ENCODE assay signal across 1 cellular context in the genomic region with DNA sequence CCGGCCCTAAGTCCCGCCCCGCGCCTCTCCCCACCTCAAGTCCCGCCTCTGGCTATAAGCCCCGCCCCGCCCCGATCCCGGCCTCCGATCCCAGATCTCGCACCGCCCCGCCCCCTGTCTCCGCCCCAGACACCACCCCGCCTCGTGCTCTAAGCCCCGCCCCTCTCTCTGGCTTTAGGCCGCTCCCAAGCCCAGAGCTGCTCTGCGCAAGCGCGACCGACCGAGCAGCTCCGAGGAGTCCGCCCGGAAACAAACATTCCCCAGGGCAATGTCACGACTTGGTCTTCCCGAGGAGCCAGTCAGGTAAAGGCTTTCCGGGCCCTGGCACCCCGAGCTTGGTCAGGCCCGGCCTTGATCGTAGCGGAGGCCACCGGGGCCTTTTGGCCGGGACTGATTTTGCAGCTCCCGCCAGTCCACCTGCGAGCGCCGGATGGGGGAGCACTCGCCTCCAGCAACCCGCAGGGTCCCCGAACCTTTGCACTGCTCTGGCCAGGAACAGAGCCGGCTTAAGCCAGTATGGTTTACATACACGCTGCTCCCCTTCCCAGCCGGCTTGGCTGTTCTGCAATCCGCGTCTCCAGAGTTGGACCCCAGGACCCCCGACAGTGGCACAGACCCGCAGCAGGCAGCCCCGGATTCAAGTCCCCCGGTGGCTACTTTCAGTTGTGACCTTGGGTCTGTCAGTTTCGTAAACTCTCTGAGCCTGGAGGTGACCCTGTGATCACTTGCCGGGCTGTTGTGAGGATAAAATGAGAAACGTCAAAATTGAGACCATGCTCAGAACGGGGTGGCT.
A peak's percentile ranks its signal among the peaks of the same experiment; 100 is the strongest.
TF ChIP-seq lines count a peak whose summit lies in the region.

A gene (plus strand): TSS at position 200 of the 793 bp plus-strand sequence. CDS start 69 bp downstream, at position 269.

TF ChIP-seq in K562, 482 proteins besides CTCF, POLR2A, EP300 and RAD21 (continued from another document and continues in another):
- TF ChIP-seq, protein P1, sequence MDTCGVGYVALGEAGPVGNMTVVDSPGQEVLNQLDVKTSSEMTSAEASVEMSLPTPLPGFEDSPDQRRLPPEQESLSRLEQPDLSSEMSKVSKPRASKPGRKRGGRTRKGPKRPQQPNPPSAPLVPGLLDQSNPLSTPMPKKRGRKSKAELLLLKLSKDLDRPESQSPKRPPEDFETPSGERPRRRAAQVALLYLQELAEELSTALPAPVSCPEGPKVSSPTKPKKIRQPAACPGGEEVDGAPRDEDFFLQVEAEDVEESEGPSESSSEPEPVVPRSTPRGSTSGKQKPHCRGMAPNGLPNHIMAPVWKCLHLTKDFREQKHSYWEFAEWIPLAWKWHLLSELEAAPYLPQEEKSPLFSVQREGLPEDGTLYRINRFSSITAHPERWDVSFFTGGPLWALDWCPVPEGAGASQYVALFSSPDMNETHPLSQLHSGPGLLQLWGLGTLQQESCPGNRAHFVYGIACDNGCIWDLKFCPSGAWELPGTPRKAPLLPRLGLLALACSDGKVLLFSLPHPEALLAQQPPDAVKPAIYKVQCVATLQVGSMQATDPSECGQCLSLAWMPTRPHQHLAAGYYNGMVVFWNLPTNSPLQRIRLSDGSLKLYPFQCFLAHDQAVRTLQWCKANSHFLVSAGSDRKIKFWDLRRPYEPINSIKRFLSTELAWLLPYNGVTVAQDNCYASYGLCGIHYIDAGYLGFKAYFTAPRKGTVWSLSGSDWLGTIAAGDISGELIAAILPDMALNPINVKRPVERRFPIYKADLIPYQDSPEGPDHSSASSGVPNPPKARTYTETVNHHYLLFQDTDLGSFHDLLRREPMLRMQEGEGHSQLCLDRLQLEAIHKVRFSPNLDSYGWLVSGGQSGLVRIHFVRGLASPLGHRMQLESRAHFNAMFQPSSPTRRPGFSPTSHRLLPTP (IDR thresholded peaks at IDR 0.05; ENCODE audit: borderline replicate concordance, extremely low read depth, insufficient read length) = no peak
- TF ChIP-seq, protein P2, sequence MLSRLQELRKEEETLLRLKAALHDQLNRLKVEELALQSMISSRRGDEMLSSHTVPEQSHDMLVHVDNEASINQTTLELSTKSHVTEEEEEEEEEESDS (CRISPR knock-in tag; IDR thresholded peaks at IDR 0.05) = no peak
- TF ChIP-seq SLC30A9 (CRISPR knock-in tag; IDR thresholded peaks at IDR 0.05) = no peak
- TF ChIP-seq, protein P3, sequence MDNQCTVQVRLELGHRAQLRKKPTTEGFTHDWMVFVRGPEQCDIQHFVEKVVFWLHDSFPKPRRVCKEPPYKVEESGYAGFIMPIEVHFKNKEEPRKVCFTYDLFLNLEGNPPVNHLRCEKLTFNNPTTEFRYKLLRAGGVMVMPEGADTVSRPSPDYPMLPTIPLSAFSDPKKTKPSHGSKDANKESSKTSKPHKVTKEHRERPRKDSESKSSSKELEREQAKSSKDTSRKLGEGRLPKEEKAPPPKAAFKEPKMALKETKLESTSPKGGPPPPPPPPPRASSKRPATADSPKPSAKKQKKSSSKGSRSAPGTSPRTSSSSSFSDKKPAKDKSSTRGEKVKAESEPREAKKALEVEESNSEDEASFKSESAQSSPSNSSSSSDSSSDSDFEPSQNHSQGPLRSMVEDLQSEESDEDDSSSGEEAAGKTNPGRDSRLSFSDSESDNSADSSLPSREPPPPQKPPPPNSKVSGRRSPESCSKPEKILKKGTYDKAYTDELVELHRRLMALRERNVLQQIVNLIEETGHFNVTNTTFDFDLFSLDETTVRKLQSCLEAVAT (IDR thresholded peaks at IDR 0.05) = no peak
- TF ChIP-seq DDX20 (tag; IDR thresholded peaks at IDR 0.05; ENCODE audit: low read depth) = no peak
- TF ChIP-seq, protein P4, sequence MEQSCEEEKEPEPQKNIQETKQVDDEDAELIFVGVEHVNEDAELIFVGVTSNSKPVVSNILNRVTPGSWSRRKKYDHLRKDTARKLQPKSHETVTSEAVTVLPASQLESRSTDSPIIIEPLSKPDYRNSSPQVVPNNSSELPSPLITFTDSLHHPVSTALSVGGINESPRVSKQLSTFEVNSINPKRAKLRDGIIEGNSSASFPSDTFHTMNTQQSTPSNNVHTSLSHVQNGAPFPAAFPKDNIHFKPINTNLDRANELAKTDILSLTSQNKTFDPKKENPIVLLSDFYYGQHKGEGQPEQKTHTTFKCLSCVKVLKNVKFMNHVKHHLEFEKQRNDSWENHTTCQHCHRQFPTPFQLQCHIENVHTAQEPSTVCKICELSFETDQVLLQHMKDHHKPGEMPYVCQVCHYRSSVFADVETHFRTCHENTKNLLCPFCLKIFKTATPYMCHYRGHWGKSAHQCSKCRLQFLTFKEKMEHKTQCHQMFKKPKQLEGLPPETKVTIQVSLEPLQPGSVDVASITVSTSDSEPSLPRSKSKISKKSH (CRISPR knock-in tag; IDR thresholded peaks at IDR 0.05) = no peak
- no peak for TF ChIP-seq STAT5A (IDR thresholded peaks at IDR 0.05; ENCODE audit: borderline replicate concordance, low read length)
- no peak for TF ChIP-seq KHSRP (IDR thresholded peaks at IDR 0.05)
- TF ChIP-seq FIP1L1 (IDR thresholded peaks at IDR 0.05; ENCODE audit: low read depth, low read length, poor library complexity, severe bottlenecking) = no peak
- TF ChIP-seq FOS (IDR thresholded peaks at IDR 0.05; ENCODE audit: extremely low read depth, insufficient read length) = no peak
- no peak for TF ChIP-seq ZNF830 (CRISPR knock-in tag; IDR thresholded peaks at IDR 0.05)
- TF ChIP-seq, protein P5, sequence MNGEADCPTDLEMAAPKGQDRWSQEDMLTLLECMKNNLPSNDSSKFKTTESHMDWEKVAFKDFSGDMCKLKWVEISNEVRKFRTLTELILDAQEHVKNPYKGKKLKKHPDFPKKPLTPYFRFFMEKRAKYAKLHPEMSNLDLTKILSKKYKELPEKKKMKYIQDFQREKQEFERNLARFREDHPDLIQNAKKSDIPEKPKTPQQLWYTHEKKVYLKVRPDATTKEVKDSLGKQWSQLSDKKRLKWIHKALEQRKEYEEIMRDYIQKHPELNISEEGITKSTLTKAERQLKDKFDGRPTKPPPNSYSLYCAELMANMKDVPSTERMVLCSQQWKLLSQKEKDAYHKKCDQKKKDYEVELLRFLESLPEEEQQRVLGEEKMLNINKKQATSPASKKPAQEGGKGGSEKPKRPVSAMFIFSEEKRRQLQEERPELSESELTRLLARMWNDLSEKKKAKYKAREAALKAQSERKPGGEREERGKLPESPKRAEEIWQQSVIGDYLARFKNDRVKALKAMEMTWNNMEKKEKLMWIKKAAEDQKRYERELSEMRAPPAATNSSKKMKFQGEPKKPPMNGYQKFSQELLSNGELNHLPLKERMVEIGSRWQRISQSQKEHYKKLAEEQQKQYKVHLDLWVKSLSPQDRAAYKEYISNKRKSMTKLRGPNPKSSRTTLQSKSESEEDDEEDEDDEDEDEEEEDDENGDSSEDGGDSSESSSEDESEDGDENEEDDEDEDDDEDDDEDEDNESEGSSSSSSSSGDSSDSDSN (IDR thresholded peaks at IDR 0.05; ENCODE audit: borderline replicate concordance in 1 of 2, low read depth in 2 of 2, low read length in 2 of 2) = 0 out of 4 replicates have a peak, but pooled peaks of 1 of the 2 experiments have one; percentile 44
- TF ChIP-seq BCOR (IDR thresholded peaks at IDR 0.05) = peak; percentile 38; the same call in 1 of the 2 replicates
- TF ChIP-seq, protein P6, sequence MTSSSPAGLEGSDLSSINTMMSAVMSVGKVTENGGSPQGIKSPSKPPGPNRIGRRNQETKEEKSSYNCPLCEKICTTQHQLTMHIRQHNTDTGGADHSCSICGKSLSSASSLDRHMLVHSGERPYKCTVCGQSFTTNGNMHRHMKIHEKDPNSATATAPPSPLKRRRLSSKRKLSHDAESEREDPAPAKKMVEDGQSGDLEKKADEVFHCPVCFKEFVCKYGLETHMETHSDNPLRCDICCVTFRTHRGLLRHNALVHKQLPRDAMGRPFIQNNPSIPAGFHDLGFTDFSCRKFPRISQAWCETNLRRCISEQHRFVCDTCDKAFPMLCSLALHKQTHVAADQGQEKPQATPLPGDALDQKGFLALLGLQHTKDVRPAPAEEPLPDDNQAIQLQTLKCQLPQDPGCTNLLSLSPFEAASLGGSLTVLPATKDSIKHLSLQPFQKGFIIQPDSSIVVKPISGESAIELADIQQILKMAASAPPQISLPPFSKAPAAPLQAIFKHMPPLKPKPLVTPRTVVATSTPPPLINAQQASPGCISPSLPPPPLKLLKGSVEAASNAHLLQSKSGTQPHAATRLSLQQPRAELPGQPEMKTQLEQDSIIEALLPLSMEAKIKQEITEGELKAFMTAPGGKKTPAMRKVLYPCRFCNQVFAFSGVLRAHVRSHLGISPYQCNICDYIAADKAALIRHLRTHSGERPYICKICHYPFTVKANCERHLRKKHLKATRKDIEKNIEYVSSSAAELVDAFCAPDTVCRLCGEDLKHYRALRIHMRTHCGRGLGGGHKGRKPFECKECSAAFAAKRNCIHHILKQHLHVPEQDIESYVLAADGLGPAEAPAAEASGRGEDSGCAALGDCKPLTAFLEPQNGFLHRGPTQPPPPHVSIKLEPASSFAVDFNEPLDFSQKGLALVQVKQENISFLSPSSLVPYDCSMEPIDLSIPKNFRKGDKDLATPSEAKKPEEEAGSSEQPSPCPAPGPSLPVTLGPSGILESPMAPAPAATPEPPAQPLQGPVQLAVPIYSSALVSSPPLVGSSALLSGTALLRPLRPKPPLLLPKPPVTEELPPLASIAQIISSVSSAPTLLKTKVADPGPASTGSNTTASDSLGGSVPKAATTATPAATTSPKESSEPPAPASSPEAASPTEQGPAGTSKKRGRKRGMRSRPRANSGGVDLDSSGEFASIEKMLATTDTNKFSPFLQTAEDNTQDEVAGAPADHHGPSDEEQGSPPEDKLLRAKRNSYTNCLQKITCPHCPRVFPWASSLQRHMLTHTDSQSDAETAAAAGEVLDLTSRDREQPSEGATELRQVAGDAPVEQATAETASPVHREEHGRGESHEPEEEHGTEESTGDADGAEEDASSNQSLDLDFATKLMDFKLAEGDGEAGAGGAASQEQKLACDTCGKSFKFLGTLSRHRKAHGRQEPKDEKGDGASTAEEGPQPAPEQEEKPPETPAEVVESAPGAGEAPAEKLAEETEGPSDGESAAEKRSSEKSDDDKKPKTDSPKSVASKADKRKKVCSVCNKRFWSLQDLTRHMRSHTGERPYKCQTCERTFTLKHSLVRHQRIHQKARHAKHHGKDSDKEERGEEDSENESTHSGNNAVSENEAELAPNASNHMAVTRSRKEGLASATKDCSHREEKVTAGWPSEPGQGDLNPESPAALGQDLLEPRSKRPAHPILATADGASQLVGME (CRISPR knock-in tag; IDR thresholded peaks at IDR 0.05) = no peak
- peak in 1 of 2 experiments; percentile 21; a peak in 2 of 4 replicates for TF ChIP-seq HDAC1 (IDR thresholded peaks at IDR 0.05)
- no peak for TF ChIP-seq ZNF695 (CRISPR knock-in tag; IDR thresholded peaks at IDR 0.05)
- peak; percentile 12 for TF ChIP-seq PHF20 (IDR thresholded peaks at IDR 0.05; ENCODE audit: partially characterized antibody)
- no peak for TF ChIP-seq ILK (tag; IDR thresholded peaks at IDR 0.05; ENCODE audit: borderline replicate concordance, low read depth)
- TF ChIP-seq ZNF507 (tag; conservative IDR thresholded peaks at IDR 0.05) = no peak
- TF ChIP-seq, protein P7, sequence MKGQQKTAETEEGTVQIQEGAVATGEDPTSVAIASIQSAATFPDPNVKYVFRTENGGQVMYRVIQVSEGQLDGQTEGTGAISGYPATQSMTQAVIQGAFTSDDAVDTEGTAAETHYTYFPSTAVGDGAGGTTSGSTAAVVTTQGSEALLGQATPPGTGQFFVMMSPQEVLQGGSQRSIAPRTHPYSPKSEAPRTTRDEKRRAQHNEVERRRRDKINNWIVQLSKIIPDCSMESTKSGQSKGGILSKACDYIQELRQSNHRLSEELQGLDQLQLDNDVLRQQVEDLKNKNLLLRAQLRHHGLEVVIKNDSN (CRISPR knock-in tag; IDR thresholded peaks at IDR 0.05) = no peak
- peak; percentile 56 for TF ChIP-seq CHD4 (IDR thresholded peaks at IDR 0.05; ENCODE audit: insufficient read depth, insufficient replicate concordance, low read depth, low read length, poor library complexity, severe bottlenecking)
- TF ChIP-seq ZC3H4 (CRISPR knock-in tag; IDR thresholded peaks at IDR 0.05; ENCODE audit: borderline replicate concordance) = no peak
- no peak for TF ChIP-seq HMG20B (CRISPR knock-in tag; IDR thresholded peaks at IDR 0.05)
- TF ChIP-seq YBX1 (IDR thresholded peaks at IDR 0.05) = no peak
- TF ChIP-seq MBD2 (IDR thresholded peaks at IDR 0.05; ENCODE audit: borderline replicate concordance, low read depth) = peak; percentile 57; the same call in 1 of the 2 replicates
- TF ChIP-seq, protein P8, sequence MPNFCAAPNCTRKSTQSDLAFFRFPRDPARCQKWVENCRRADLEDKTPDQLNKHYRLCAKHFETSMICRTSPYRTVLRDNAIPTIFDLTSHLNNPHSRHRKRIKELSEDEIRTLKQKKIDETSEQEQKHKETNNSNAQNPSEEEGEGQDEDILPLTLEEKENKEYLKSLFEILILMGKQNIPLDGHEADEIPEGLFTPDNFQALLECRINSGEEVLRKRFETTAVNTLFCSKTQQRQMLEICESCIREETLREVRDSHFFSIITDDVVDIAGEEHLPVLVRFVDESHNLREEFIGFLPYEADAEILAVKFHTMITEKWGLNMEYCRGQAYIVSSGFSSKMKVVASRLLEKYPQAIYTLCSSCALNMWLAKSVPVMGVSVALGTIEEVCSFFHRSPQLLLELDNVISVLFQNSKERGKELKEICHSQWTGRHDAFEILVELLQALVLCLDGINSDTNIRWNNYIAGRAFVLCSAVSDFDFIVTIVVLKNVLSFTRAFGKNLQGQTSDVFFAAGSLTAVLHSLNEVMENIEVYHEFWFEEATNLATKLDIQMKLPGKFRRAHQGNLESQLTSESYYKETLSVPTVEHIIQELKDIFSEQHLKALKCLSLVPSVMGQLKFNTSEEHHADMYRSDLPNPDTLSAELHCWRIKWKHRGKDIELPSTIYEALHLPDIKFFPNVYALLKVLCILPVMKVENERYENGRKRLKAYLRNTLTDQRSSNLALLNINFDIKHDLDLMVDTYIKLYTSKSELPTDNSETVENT (CRISPR knock-in tag; IDR thresholded peaks at IDR 0.05) = peak; percentile 57; the same call in 1 of the 2 replicates
- no peak for TF ChIP-seq JUND (IDR thresholded peaks at IDR 0.05; ENCODE audit: borderline replicate concordance, low read depth, low read length)
- TF ChIP-seq JUND (tag; IDR thresholded peaks at IDR 0.05; ENCODE audit: borderline replicate concordance, low read depth, low read length) = no peak; the same call in 2 of the 3 replicates
- no peak for TF ChIP-seq RBM22 (IDR thresholded peaks at IDR 0.05; ENCODE audit: low read depth, low read length, poor library complexity, severe bottlenecking)
- TF ChIP-seq NR4A1 (CRISPR knock-in tag; IDR thresholded peaks at IDR 0.05) = 0 out of 2 replicates have a peak, but pooled peaks have one; percentile 35
- no peak for TF ChIP-seq NR4A1 (tag; IDR thresholded peaks at IDR 0.05)
- no peak for TF ChIP-seq JUN (IDR thresholded peaks at IDR 0.05; ENCODE audit: borderline replicate concordance, low read depth, low read length)
- TF ChIP-seq JUN (CRISPR knock-in tag; IDR thresholded peaks at IDR 0.05; ENCODE audit: borderline replicate concordance) = no peak
- no peak for TF ChIP-seq MTA2 (IDR thresholded peaks at IDR 0.05; ENCODE audit: low read depth)
- peak; percentile 58; the same call in 1 of the 2 replicates for TF ChIP-seq MTA3 (IDR thresholded peaks at IDR 0.05; ENCODE audit: borderline replicate concordance)
- no peak for TF ChIP-seq NCOA1 (IDR thresholded peaks at IDR 0.05; ENCODE audit: low read depth)
- no peak for TF ChIP-seq OTX1 (CRISPR knock-in tag; IDR thresholded peaks at IDR 0.05)
- no peak for TF ChIP-seq SRSF9 (IDR thresholded peaks at IDR 0.05; ENCODE audit: borderline replicate concordance, low read depth, low read length)
- TF ChIP-seq TRIM24 (IDR thresholded peaks at IDR 0.05) = no peak
